In the genomic region with DNA sequence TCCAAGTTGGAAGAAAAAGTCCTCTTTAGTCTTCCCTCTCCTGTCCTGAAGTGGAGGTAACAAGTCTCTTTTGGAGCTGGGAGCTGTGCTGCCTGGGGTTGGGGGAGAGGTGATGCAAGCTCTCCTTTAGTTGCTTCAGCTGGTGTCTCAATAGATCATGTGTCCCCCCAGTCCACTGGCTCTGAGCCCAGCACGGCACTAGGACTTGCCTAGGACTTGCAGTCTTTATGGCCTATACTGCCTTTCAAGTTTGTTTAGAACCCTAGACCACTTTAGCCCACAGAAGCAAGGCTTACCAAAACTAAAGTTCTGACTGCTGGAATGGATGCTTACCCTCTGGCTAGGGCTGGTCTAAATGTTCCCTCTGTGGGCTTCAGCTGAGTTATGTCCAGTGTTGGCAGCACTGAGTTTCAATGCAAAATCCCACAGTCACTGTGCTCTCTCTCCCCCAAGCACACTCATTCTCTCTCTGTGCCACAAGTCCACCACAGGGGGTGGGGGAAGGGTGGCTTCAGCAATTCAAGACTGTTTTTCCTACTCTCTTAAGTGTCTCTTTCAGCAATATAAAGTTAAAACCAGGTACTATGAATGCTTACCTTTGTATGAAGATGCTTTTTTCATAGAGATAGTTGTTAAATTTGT, we compare ENCODE assay signal across 23 cellular contexts.
"Had no signal": no experiment of that assay in that cellular context is flagged by ENCODE, and none has a peak within 500 bp of the region (broad histone marks: within the 10 kb centered on the region; RNA-seq: fewer than 3 reads in every experiment).

No MANE protein-coding gene starts in this region.

- H3K4me1 ChIP-seq: gastroesophageal sphincter, left ventricle myocardium inferior, lower lobe of right lung, pancreas, tibial artery, upper lobe of left lung, vagina had no signal

- FAIRE-seq: kidney, pancreas had no signal

- H3K27ac ChIP-seq: coronary artery, gastroesophageal sphincter, left ventricle myocardium inferior, lower lobe of right lung, pancreas, tibial artery, upper lobe of left lung, vagina had no signal

- H3K27ac Mint-ChIP-seq: endodermal cell; naive B cell; nephron; progenitor cell of endocrine pancreas; stimulated activated memory B cell treated with anti-CD40 and anti-IgM and Interleukin-4, amounts not matched to agents 10 μg/mL and 1 μg/mL and 100 μg/mL, for 72 hours; stimulated activated naive CD8-positive, alpha-beta T cell treated with anti-CD3 and anti-CD28 coated beads, Interleukin-15, Interleukin-2, amounts not matched to agents 100 ng/mL and 50 ng/mL, for 24 hours had no signal

- H3K36me3 ChIP-seq: gastroesophageal sphincter, left ventricle myocardium inferior, lower lobe of right lung, pancreas, tibial artery, upper lobe of left lung, vagina had no signal

- H3K9me3 ChIP-seq: gastroesophageal sphincter, left ventricle myocardium inferior, lower lobe of right lung, pancreas, tibial artery, upper lobe of left lung, vagina had no signal

- H3K27me3 ChIP-seq: gastroesophageal sphincter, pancreas, tibial artery, upper lobe of left lung, vagina had no signal

- H3K9me3 Mint-ChIP-seq: naive B cell; nephron; stimulated activated memory B cell treated with anti-CD40 and anti-IgM and Interleukin-4, amounts not matched to agents 10 μg/mL and 1 μg/mL and 100 μg/mL, for 72 hours; stimulated activated naive CD8-positive, alpha-beta T cell treated with anti-CD3 and anti-CD28 coated beads, Interleukin-15, Interleukin-2, amounts not matched to agents 100 ng/mL and 50 ng/mL, for 24 hours had no signal

- H3K27me3 Mint-ChIP-seq: progenitor cell of endocrine pancreas; stimulated activated memory B cell treated with anti-CD40 and anti-IgM and Interleukin-4, amounts not matched to agents 10 μg/mL and 1 μg/mL and 100 μg/mL, for 72 hours; stimulated activated naive CD8-positive, alpha-beta T cell treated with anti-CD3 and anti-CD28 coated beads, Interleukin-15, Interleukin-2, amounts not matched to agents 100 ng/mL and 50 ng/mL, for 24 hours had no signal

- H3K4me1 Mint-ChIP-seq: endodermal cell; naive B cell; nephron; stimulated activated memory B cell treated with anti-CD40 and anti-IgM and Interleukin-4, amounts not matched to agents 10 μg/mL and 1 μg/mL and 100 μg/mL, for 72 hours had no signal

- H3K36me3 Mint-ChIP-seq: naive B cell; stimulated activated memory B cell treated with anti-CD40 and anti-IgM and Interleukin-4, amounts not matched to agents 10 μg/mL and 1 μg/mL and 100 μg/mL, for 72 hours had no signal

- H3K4me3 ChIP-seq: coronary artery, gastroesophageal sphincter, left ventricle myocardium inferior, lower lobe of right lung, pancreas, tibial artery, upper lobe of left lung, vagina had no signal

- H3K4me3 Mint-ChIP-seq: endodermal cell; naive B cell; nephron; stimulated activated memory B cell treated with anti-CD40 and anti-IgM and Interleukin-4, amounts not matched to agents 10 μg/mL and 1 μg/mL and 100 μg/mL, for 72 hours; stimulated activated naive CD8-positive, alpha-beta T cell treated with anti-CD3 and anti-CD28 coated beads, Interleukin-15, Interleukin-2, amounts not matched to agents 100 ng/mL and 50 ng/mL, for 24 hours had no signal

- DNase-seq: effector CD4-positive, alpha-beta T cell; endodermal cell; foreskin fibroblast; glutamatergic neuron; kidney; left cardiac atrium; left ventricle myocardium inferior; lower lobe of right lung; mesendoderm; naive B cell; occipital lobe; pancreas; right cardiac atrium; stimulated activated CD4-positive, alpha-beta T cell treated with anti-CD3 and anti-CD28 coated beads, Interleukin-4, amount 100 ng/mL, for 24 hours; tibial artery; upper lobe of left lung had no signal
